Comparison of ENCODE assay signal across 29 cellular contexts in the genomic region with DNA sequence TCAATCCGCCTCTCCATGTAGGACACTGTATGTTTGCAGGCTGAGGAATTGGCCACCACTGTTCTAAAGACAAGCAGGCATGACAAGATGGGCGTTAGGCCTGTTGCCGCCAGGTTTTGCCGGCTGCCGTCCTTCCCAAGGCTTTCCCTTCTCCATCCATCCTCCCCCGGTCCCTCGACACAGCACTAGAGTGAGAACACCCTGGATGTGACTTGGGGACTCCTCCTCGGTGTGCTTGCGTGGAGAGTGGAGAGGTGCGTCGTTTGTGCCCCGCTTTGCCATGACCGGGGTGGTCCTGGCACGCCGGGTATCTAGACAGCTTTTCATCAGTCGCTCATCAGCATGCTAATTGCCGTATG.
DNase-seq lines count a peak whose midpoint lies in the region; ATAC-seq, FAIRE-seq and TF ChIP-seq lines count a peak whose summit lies in the region.
"Had no signal": no experiment of that assay in that cellular context is flagged by ENCODE, and none has a peak within 500 bp of the region (broad histone marks: within the 10 kb centered on the region; RNA-seq: fewer than 3 reads in every experiment).

No MANE protein-coding gene starts in this region.

- peak; percentile 37 to 52; a peak in 2 of 6 replicates for ATAC-seq in A549
- ATAC-seq in GM21737 (IDR thresholded peaks at IDR 0.05; ENCODE audit: unreplicated experiment) = no peak
- no peak for ATAC-seq in HG02763 (IDR thresholded peaks at IDR 0.05; ENCODE audit: unreplicated experiment)
- ATAC-seq: effector memory CD8-positive, alpha-beta T cell had no signal

- peak overlapping the region; percentile 73 for H3K27ac Mint-ChIP-seq in endodermal cell
- H3K27ac Mint-ChIP-seq in HFFc6 = no peak overlapping the region
- H3K27ac Mint-ChIP-seq: activated B cell treated with CpG ODN at 0.5 μM for 24 hours; activated naive CD8-positive, alpha-beta T cell treated with anti-CD3 and anti-CD28 coated beads for 36 hours; nephron had no signal

- peaks cover 23% of the 10 kb centered on the region for H3K9me3 Mint-ChIP-seq in endodermal cell
- H3K9me3 Mint-ChIP-seq in HFFc6 = peaks cover 31% of the 10 kb centered on the region
- H3K9me3 Mint-ChIP-seq: activated B cell treated with CpG ODN at 0.5 μM for 24 hours had no signal

- no peak overlapping the region for H3K4me3 ChIP-seq in A549
- no peak overlapping the region for H3K4me3 ChIP-seq in endodermal cell (ENCODE audit: low read length)
- H3K4me3 ChIP-seq: esophagus muscularis mucosa, lower lobe of right lung, prostate gland had no signal

- POLR2A ChIA-PET in A549 (lab: Yijun Ruan, JAX) = no interaction called here

- FAIRE-seq in A549 (lab: Jason Lieb, UNC) = no peak
- FAIRE-seq: A204.1, frontal cortex, islet of Langerhans had no signal

- peaks cover 67% of the 10 kb centered on the region for H3K36me3 Mint-ChIP-seq in endodermal cell (ENCODE audit: low read depth)
- H3K36me3 Mint-ChIP-seq in HFFc6 (ENCODE audit: low read depth) = peaks cover 45% of the 10 kb centered on the region

- H3K9me3 ChIP-seq in A549 = peaks cover 19% of the 10 kb centered on the region
- peaks cover 20% of the 10 kb centered on the region for H3K9me3 ChIP-seq in endodermal cell (ENCODE audit: control insufficient read depth, low read length)
- H3K9me3 ChIP-seq: lower lobe of right lung, prostate gland had no signal

- H3K9ac ChIP-seq in endodermal cell (ENCODE audit: extremely low read depth, low read length, poor library complexity, severe bottlenecking) = no peak overlapping the region

- DNase-seq in A549 (ENCODE audit: low read depth in 1 of 2, low spot score in 1 of 2) = no peak
- peak; percentile 63 for DNase-seq in SK-N-DZ (ENCODE audit: low spot score)
- DNase-seq in endodermal cell = no peak
- DNase-seq in posterior cingulate gyrus = peak in 8 of 10 donors; percentile 31 to 88 (median 46)
- no peak for DNase-seq in activated CD4-positive, alpha-beta T cell treated with anti-CD3 and anti-CD28 coated beads for 4 hours
- DNase-seq in HFFc6 = no peak
- DNase-seq: activated B cell treated with CpG ODN at 0.5 μM for 24 hours; activated CD4-positive, alpha-beta T cell treated with anti-CD3 and anti-CD28 coated beads, Interleukin-2, amount 50 U/mL, for 4 hours; activated naive CD8-positive, alpha-beta T cell treated with anti-CD3 and anti-CD28 coated beads for 36 hours; DMS79; effector memory CD8-positive, alpha-beta T cell; H7; lower lobe of right lung; NCI-H1092 treated with DMSO at 0.1 percent for 48 hours; NCI-H1930; NCI-H774; SHP77; stimulated activated CD4-positive, alpha-beta T cell treated with anti-CD3 and anti-CD28 coated beads, Interleukin-1b, Interleukin-23, amount 100 ng/mL, for 48 hours; SW 1271; T1000 had no signal

- peaks cover 24% of the 10 kb centered on the region for H3K36me3 ChIP-seq in endodermal cell (ENCODE audit: control insufficient read depth, insufficient read depth, low read length)
- H3K36me3 ChIP-seq: prostate gland had no signal

- CTCF ChIA-PET in A549 (lab: Yijun Ruan, JAX) = no interaction called here

- H3K4me1 Mint-ChIP-seq in endodermal cell (peaks cover 13% of the 10 kb centered on the region), HFFc6 (ENCODE audit: low read depth) (peaks cover 19% of the 10 kb centered on the region)
- H3K4me1 Mint-ChIP-seq: activated naive CD8-positive, alpha-beta T cell treated with anti-CD3 and anti-CD28 coated beads for 36 hours had no signal

- H3K4me3 Mint-ChIP-seq in endodermal cell (no peak overlapping the region), HFFc6 (no peak overlapping the region)
- H3K4me3 Mint-ChIP-seq: activated B cell treated with CpG ODN at 0.5 μM for 24 hours; activated naive CD8-positive, alpha-beta T cell treated with anti-CD3 and anti-CD28 coated beads for 36 hours; effector memory CD8-positive, alpha-beta T cell; nephron had no signal

- H3K27me3 ChIP-seq in endodermal cell (ENCODE audit: control insufficient read depth, insufficient read depth, low read length, poor library complexity, severe bottlenecking) = no peaks in the 10 kb centered on the region
- H3K27me3 ChIP-seq: esophagus muscularis mucosa had no signal

- peaks cover 3% of the 10 kb centered on the region; the same call in 1 of the 3 replicates for H3K4me1 ChIP-seq in A549
- no peaks in the 10 kb centered on the region for H3K4me1 ChIP-seq in endodermal cell (ENCODE audit: control insufficient read depth, insufficient read depth, low read length)
- H3K4me1 ChIP-seq: lower lobe of right lung had no signal

- H3K4me2 ChIP-seq in A549 = no peak overlapping the region

- no peak for TF ChIP-seq CTCF in A549 (IDR thresholded peaks at IDR 0.05)
- TF ChIP-seq CTCF in endodermal cell (conservative IDR thresholded peaks at IDR 0.05) = no peak
- no peak for TF ChIP-seq CTCF in HFFc6 (IDR thresholded peaks at IDR 0.05)

- intact Hi-C loops in posterior cingulate gyrus (cut with DNase I) = no loop called here

- no peak for TF ChIP-seq POLR2A in A549 (IDR thresholded peaks at IDR 0.05; ENCODE audit: low read length)

- no peak for TF ChIP-seq RAD21 in A549 (conservative IDR thresholded peaks at IDR 0.05 in 1 of 2, IDR thresholded peaks at IDR 0.05 in 1 of 2)

- no peak for TF ChIP-seq EP300 in A549 (IDR thresholded peaks at IDR 0.05)

- H3K27me3 Mint-ChIP-seq in endodermal cell (ENCODE audit: insufficient read depth) = no peaks in the 10 kb centered on the region
- H3K27me3 Mint-ChIP-seq in HFFc6 (ENCODE audit: insufficient read depth) = no peaks in the 10 kb centered on the region; the same call in 1 of the 2 replicates
- H3K27me3 Mint-ChIP-seq: activated B cell treated with CpG ODN at 0.5 μM for 24 hours; activated naive CD8-positive, alpha-beta T cell treated with anti-CD3 and anti-CD28 coated beads for 36 hours; effector memory CD8-positive, alpha-beta T cell had no signal

- peak overlapping the region in 1 of 2 experiments; percentile 51; a peak in 1 of 6 replicates for H3K27ac ChIP-seq in A549
- no peak overlapping the region for H3K27ac ChIP-seq in endodermal cell (ENCODE audit: low read depth, low read length)
- H3K27ac ChIP-seq: esophagus muscularis mucosa, HL-60, lower lobe of right lung, prostate gland had no signal

- WGBS in A549 (ENCODE audit: missing lambda C conversion rate) = 93% methylated on average over 17 of the region's 17 CpGs
- 96 to 97% methylated on average over 16 to 17 of the region's 17 CpGs for WGBS in endodermal cell (ENCODE audit: insufficient coverage in 1 of 2, insufficient read length in 1 of 2), 2 experiments

TF ChIP-seq in A549, 52 proteins besides CTCF, POLR2A, EP300 and RAD21:
- TF ChIP-seq FOXS1 (CRISPR knock-in tag; IDR thresholded peaks at IDR 0.05) = no peak

Comparison
In these comparisons a context has a peak if more than half of its experiments do, and no peak if none do; other contexts are left out.
1. ATAC-seq: peak in A549 (2 of 2); none in GM21737 (single experiment) and HG02763 (single experiment).
2. DNase-seq: peak in SK-N-DZ (single experiment) and posterior cingulate gyrus (8 of 10); none in A549 (0 of 2), endodermal cell (single experiment), activated CD4-positive, alpha-beta T cell treated with anti-CD3 and anti-CD28 coated beads for 4 hours (0 of 2) and HFFc6 (single experiment).